In the genomic region with DNA sequence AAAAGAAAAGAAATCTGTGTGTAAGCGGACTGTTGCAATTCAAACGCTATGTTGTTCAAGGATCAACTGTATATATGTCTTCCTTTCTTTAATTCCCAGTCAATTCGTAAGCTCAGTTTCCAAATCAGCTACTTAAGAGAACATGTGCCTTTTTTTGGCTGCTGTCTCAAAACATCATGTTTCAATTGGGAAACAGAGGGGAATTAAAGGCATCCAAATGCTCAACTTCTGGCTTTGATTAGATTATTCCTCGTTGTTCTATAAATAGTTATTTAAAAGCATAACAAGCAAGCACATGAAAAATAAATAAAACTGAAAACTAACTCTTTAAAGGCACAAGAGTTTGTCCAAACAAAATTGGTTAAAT, we compare ENCODE assay signal across 16 cellular contexts.
"Had no signal": no experiment of that assay in that cellular context is flagged by ENCODE, and none has a peak within 500 bp of the region (broad histone marks: within the 10 kb centered on the region; RNA-seq: fewer than 3 reads in every experiment).

No MANE protein-coding gene starts in this region.

- H3K9me3 ChIP-seq: colonic mucosa, testis had no signal

- DNase-seq: activated CD4-positive, alpha-beta memory T cell treated with anti-CD3 and anti-CD28 coated beads, Interleukin-2, amount 10 ng/mL, durations not matched to agents 7 days and 5 days; activated naive CD4-positive, alpha-beta T cell; activated naive CD8-positive, alpha-beta T cell treated with anti-CD3 and anti-CD28 coated beads, Interleukin-2, amount 50 U/mL, for 24 hours; activated T-cell treated with anti-CD3 and anti-CD28 coated beads, Interleukin-2, amount 50 U/mL, for 72 hours; colonic mucosa; effector memory CD4-positive, alpha-beta T cell; foreskin melanocyte; heart right ventricle; nephron progenitor cell; stimulated activated CD4-positive, alpha-beta T cell treated with anti-CD3 and anti-CD28 coated beads, Interleukin-12 subunit alpha, Interleukin-12 subunit beta, amount 100 ng/mL, for 4 hours; stimulated activated naive CD4-positive, alpha-beta T cell; T-helper 9 cell; testis had no signal

- H3K4me3 Mint-ChIP-seq: activated CD4-positive, alpha-beta memory T cell treated with anti-CD3 and anti-CD28 coated beads, Interleukin-2, amount 10 ng/mL, durations not matched to agents 7 days and 5 days; activated naive CD8-positive, alpha-beta T cell treated with anti-CD3 and anti-CD28 coated beads, Interleukin-2, amount 50 U/mL, for 24 hours; activated T-cell treated with anti-CD3 and anti-CD28 coated beads, Interleukin-2, amount 50 U/mL, for 72 hours; nephron progenitor cell had no signal

- H3K27ac ChIP-seq: cardiac muscle cell, colonic mucosa, epithelial cell of prostate, heart right ventricle, testis, VCaP had no signal

- H3K27me3 ChIP-seq: cardiac muscle cell, colonic mucosa, heart right ventricle, testis had no signal

- H3K4me3 ChIP-seq: cardiac muscle cell, colonic mucosa, heart right ventricle, testis had no signal

- H3K27ac Mint-ChIP-seq: activated CD4-positive, alpha-beta memory T cell treated with anti-CD3 and anti-CD28 coated beads, Interleukin-2, amount 10 ng/mL, durations not matched to agents 7 days and 5 days; activated naive CD8-positive, alpha-beta T cell treated with anti-CD3 and anti-CD28 coated beads, Interleukin-2, amount 50 U/mL, for 24 hours; activated T-cell treated with anti-CD3 and anti-CD28 coated beads, Interleukin-2, amount 50 U/mL, for 72 hours; nephron progenitor cell had no signal

- H3K27me3 Mint-ChIP-seq: activated CD4-positive, alpha-beta memory T cell treated with anti-CD3 and anti-CD28 coated beads, Interleukin-2, amount 10 ng/mL, durations not matched to agents 7 days and 5 days; activated naive CD8-positive, alpha-beta T cell treated with anti-CD3 and anti-CD28 coated beads, Interleukin-2, amount 50 U/mL, for 24 hours had no signal
